ENCODE assay signal across 19 cellular contexts in the genomic region with DNA sequence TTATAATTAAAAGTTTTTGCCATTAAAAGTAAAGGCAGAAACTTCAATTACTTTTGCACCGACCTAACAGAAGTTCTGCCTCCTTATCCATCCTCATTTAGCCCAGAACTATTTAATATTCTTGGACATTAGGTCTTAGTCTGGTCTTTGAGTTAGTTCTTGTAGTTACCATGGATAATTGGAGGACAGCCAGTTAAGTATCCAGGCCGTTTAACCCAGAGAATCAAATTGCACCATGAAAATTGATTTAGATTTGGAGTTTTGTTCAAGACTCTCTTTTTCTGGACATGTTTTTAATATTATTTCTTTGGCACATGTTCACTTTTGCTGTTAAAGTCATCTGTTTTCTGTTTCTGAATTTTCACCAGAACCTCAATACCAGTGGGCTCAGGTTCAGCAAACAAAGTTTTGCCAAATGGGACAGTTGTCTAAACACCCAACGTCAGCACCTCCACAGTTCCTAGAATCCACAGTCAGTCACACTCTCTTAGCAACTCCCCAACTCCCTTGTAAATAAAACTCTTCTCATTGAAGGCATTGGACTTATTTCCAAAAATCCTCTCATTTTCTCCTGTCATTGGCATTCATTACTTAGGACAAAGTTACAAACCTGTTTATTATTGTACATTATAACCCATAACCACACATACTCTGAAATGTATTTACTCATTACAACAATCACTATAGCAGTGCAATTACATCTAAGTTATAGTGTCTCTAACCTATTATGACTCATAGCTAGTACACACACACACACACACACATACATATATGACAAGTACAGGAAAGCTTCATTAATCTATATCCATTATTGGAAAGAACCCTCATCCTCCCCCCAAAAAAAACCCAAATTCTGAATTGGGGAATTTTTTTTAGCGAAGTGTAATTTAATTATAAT. TPM values are rescaled to one million over a fixed set of nuclear protein-coding genes. Genes with fewer than 3 reads are reported as not detected.
"Had no signal": no experiment of that assay in that cellular context is flagged by ENCODE, and none has a peak within 500 bp of the region (broad histone marks: within the 10 kb centered on the region; RNA-seq: fewer than 3 reads in every experiment).

No MANE protein-coding gene starts in this region.

- DNase-seq: activated B cell treated with CpG ODN at 0.5 μM for 24 hours; activated CD4-positive, alpha-beta T cell treated with anti-CD3 and anti-CD28 coated beads for 36 hours; activated CD4-positive, alpha-beta T cell treated with anti-CD3 and anti-CD28 coated beads, Interleukin-2, amount 50 U/mL, for 4 hours; activated effector memory CD4-positive, alpha-beta T cell treated with Interleukin-2 at 50 U/mL for 16 hours; activated naive CD4-positive, alpha-beta T cell treated with anti-CD3 and anti-CD28 coated beads for 36 hours; activated T-cell treated with anti-CD3 and anti-CD28 coated beads, Interleukin-2, amount 50 U/mL, for 72 hours; effector CD4-positive, alpha-beta T cell; erythroblast; foreskin keratinocyte; kidney; left lung; mammary epithelial cell; posterior cingulate gyrus; spleen; stimulated activated CD4-positive, alpha-beta T cell treated with anti-CD3 and anti-CD28 coated beads, Interleukin-4, amount 100 ng/mL, for 1 hour; stimulated activated naive CD4-positive, alpha-beta T cell; T-helper 17 cell; thyroid gland had no signal

- H3K27me3 ChIP-seq: foreskin keratinocyte, left lung, spleen, thyroid gland had no signal

- H3K4me3 ChIP-seq: left lung, spleen, thyroid gland had no signal

- FAIRE-seq: kidney had no signal

- H3K4me1 ChIP-seq: foreskin keratinocyte, left lung, spleen, thyroid gland had no signal

- H3K9me3 ChIP-seq: thyroid gland had no signal

- ATAC-seq: activated CD4-positive, alpha-beta T cell treated with anti-CD3 and anti-CD28 coated beads for 36 hours; activated T-cell treated with anti-CD3 and anti-CD28 coated beads, Interleukin-2, amount 50 U/mL, for 72 hours; foreskin keratinocyte; left lung; T-helper 17 cell had no signal

- H3K36me3 ChIP-seq: left lung, spleen, thyroid gland had no signal

- H3K27ac ChIP-seq: foreskin keratinocyte, left lung, spleen, thyroid gland had no signal

RNA-seq across cellular contexts. Expression of a gene that starts 33.5 kb away (rescaled TPM):
- total RNA-seq: activated B cell treated with CpG ODN at 0.5 μM for 24 hours; activated CD4-positive, alpha-beta T cell treated with anti-CD3 and anti-CD28 coated beads for 36 hours; activated naive CD4-positive, alpha-beta T cell treated with anti-CD3 and anti-CD28 coated beads for 36 hours; activated T-cell treated with anti-CD3 and anti-CD28 coated beads, Interleukin-2, amount 50 U/mL, for 72 hours; fibroblast of lung; T-helper 17 cell had no signal
- polyA plus RNA-seq: fibroblast of lung had no signal
